1 cellular context compared by ENCODE assay signal in the genomic region with DNA sequence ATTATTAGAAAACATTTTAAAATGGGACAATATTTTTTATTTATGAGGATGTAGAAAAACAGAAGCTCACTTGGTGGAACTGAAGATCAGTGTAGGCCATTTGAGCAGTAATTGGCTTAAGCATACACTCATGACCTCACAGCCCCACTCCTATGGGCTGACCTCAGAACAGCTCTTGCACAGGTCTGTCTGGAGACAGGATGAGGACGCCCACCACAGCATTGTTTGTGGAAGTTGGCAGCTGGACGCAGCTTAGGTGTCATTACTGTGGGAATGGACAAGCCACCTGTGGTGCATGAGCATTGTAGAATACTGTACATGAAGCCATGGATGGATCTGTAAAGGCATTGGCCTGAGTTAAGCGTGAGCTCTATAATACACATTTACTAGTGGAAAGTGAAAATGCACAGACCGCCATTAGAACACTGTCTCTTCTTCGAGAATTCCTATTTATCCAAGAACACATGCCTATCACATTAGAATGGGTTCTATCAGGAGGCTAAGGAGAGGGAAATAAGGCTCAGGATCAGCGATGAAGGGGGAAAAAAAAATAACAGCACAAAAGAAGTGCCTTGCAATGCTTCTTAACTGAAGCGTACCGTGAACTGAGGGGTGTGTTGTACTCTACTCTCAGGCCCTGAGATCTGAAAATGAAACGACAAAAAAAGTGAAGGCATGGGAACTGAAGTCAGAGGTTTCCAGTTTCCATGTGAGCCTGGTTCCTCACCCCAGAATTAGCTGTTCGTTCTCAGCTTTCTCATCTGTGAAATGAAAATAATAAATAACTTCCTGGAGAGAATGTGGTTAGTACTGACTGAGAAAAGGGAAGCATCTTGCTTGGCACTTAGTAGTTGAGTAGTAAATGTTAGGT.
TF ChIP-seq lines count a peak whose summit lies in the region.

No MANE protein-coding gene starts in this region.

TF ChIP-seq in GM12878, 131 proteins besides CTCF, POLR2A, EP300 and RAD21 (continued from another document and continues in another):
- TF ChIP-seq, protein P1, sequence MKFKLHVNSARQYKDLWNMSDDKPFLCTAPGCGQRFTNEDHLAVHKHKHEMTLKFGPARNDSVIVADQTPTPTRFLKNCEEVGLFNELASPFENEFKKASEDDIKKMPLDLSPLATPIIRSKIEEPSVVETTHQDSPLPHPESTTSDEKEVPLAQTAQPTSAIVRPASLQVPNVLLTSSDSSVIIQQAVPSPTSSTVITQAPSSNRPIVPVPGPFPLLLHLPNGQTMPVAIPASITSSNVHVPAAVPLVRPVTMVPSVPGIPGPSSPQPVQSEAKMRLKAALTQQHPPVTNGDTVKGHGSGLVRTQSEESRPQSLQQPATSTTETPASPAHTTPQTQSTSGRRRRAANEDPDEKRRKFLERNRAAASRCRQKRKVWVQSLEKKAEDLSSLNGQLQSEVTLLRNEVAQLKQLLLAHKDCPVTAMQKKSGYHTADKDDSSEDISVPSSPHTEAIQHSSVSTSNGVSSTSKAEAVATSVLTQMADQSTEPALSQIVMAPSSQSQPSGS (IDR thresholded peaks at IDR 0.05; ENCODE audit: low read length), result peak; percentile 87; the same call in 1 of the 2 replicates
- TF ChIP-seq STAT1 (conservative IDR thresholded peaks at IDR 0.05) (no peak), SREBF2 (IDR thresholded peaks at IDR 0.05; ENCODE audit: low read length) (no peak), CBX3 (IDR thresholded peaks at IDR 0.05; ENCODE audit: borderline replicate concordance, low read depth) (no peak), MEF2A (IDR thresholded peaks at IDR 0.05; ENCODE audit: insufficient read depth, low read depth, low read length) (no peak; the same call in 1 of the 2 replicates), MXI1 (IDR thresholded peaks at IDR 0.05; ENCODE audit: low read depth, low read length) (no peak), SMC3 (IDR thresholded peaks at IDR 0.05; ENCODE audit: borderline replicate concordance, low read length) (no peak), YY1 (IDR thresholded peaks at IDR 0.05; ENCODE audit: low read depth, low read length) (no peak), POLR2AphosphoS2 (IDR thresholded peaks at IDR 0.05; ENCODE audit: low read depth, low read length) (no peak), TCF12 (IDR thresholded peaks at IDR 0.05; ENCODE audit: low read depth, low read length) (peak; percentile 72), EGR1 (IDR thresholded peaks at IDR 0.05; ENCODE audit: borderline replicate concordance in 1 of 2, low read depth in 2 of 2, low read length in 2 of 2) (no peak), GATAD2B (conservative IDR thresholded peaks at IDR 0.05; ENCODE audit: low read depth) (0 out of 2 replicates have a peak, but pooled peaks have one; percentile 58), BACH1 (IDR thresholded peaks at IDR 0.05; ENCODE audit: borderline replicate concordance) (no peak), EED (IDR thresholded peaks at IDR 0.05; ENCODE audit: low read depth) (peak; percentile 75), RELA (IDR thresholded peaks at IDR 0.05; ENCODE audit: borderline replicate concordance, partially characterized antibody) (no peak), BHLHE40 (IDR thresholded peaks at IDR 0.05; ENCODE audit: borderline replicate concordance in 1 of 2, low read depth in 2 of 2, low read length in 1 of 2) (0 out of 4 replicates have a peak, but pooled peaks of 1 of the 2 experiments have one; percentile 28), ZNF207 (IDR thresholded peaks at IDR 0.05; ENCODE audit: borderline replicate concordance) (no peak), JUNB (IDR thresholded peaks at IDR 0.05) (0 out of 2 replicates have a peak, but pooled peaks have one; percentile 19), SP1 (IDR thresholded peaks at IDR 0.05; ENCODE audit: low read depth, low read length) (no peak), ZNF384 (IDR thresholded peaks at IDR 0.05; ENCODE audit: borderline replicate concordance, low read depth, low read length) (no peak), NFYA (IDR thresholded peaks at IDR 0.05; ENCODE audit: borderline replicate concordance, low read depth, low read length) (no peak), RAD51 (IDR thresholded peaks at IDR 0.05) (no peak), MTA2 (IDR thresholded peaks at IDR 0.05; ENCODE audit: low read depth) (peak; percentile 66; the same call in 1 of the 2 replicates), GABPA (IDR thresholded peaks at IDR 0.05; ENCODE audit: low read depth) (no peak), PML (IDR thresholded peaks at IDR 0.05; ENCODE audit: low read length) (no peak)
- TF ChIP-seq, protein P2, sequence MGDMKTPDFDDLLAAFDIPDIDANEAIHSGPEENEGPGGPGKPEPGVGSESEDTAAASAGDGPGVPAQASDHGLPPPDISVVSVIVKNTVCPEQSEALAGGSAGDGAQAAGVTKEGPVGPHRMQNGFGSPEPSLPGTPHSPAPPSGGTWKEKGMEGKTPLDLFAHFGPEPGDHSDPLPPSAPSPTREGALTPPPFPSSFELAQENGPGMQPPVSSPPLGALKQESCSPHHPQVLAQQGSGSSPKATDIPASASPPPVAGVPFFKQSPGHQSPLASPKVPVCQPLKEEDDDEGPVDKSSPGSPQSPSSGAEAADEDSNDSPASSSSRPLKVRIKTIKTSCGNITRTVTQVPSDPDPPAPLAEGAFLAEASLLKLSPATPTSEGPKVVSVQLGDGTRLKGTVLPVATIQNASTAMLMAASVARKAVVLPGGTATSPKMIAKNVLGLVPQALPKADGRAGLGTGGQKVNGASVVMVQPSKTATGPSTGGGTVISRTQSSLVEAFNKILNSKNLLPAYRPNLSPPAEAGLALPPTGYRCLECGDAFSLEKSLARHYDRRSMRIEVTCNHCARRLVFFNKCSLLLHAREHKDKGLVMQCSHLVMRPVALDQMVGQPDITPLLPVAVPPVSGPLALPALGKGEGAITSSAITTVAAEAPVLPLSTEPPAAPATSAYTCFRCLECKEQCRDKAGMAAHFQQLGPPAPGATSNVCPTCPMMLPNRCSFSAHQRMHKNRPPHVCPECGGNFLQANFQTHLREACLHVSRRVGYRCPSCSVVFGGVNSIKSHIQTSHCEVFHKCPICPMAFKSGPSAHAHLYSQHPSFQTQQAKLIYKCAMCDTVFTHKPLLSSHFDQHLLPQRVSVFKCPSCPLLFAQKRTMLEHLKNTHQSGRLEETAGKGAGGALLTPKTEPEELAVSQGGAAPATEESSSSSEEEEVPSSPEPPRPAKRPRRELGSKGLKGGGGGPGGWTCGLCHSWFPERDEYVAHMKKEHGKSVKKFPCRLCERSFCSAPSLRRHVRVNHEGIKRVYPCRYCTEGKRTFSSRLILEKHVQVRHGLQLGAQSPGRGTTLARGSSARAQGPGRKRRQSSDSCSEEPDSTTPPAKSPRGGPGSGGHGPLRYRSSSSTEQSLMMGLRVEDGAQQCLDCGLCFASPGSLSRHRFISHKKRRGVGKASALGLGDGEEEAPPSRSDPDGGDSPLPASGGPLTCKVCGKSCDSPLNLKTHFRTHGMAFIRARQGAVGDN (IDR thresholded peaks at IDR 0.05), result no peak
- TF ChIP-seq, protein P3, sequence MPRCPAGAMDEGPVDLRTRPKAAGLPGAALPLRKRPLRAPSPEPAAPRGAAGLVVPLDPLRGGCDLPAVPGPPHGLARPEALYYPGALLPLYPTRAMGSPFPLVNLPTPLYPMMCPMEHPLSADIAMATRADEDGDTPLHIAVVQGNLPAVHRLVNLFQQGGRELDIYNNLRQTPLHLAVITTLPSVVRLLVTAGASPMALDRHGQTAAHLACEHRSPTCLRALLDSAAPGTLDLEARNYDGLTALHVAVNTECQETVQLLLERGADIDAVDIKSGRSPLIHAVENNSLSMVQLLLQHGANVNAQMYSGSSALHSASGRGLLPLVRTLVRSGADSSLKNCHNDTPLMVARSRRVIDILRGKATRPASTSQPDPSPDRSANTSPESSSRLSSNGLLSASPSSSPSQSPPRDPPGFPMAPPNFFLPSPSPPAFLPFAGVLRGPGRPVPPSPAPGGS (IDR thresholded peaks at IDR 0.05; ENCODE audit: borderline replicate concordance, insufficient read depth, low read depth, low read length, poor library complexity, severe bottlenecking), result peak; percentile 59
- TF ChIP-seq, protein P4, sequence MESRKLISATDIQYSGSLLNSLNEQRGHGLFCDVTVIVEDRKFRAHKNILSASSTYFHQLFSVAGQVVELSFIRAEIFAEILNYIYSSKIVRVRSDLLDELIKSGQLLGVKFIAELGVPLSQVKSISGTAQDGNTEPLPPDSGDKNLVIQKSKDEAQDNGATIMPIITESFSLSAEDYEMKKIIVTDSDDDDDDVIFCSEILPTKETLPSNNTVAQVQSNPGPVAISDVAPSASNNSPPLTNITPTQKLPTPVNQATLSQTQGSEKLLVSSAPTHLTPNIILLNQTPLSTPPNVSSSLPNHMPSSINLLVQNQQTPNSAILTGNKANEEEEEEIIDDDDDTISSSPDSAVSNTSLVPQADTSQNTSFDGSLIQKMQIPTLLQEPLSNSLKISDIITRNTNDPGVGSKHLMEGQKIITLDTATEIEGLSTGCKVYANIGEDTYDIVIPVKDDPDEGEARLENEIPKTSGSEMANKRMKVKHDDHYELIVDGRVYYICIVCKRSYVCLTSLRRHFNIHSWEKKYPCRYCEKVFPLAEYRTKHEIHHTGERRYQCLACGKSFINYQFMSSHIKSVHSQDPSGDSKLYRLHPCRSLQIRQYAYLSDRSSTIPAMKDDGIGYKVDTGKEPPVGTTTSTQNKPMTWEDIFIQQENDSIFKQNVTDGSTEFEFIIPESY (IDR thresholded peaks at IDR 0.05), result 0 out of 2 replicates have a peak, but pooled peaks have one; percentile 24
- TF ChIP-seq, protein P5, sequence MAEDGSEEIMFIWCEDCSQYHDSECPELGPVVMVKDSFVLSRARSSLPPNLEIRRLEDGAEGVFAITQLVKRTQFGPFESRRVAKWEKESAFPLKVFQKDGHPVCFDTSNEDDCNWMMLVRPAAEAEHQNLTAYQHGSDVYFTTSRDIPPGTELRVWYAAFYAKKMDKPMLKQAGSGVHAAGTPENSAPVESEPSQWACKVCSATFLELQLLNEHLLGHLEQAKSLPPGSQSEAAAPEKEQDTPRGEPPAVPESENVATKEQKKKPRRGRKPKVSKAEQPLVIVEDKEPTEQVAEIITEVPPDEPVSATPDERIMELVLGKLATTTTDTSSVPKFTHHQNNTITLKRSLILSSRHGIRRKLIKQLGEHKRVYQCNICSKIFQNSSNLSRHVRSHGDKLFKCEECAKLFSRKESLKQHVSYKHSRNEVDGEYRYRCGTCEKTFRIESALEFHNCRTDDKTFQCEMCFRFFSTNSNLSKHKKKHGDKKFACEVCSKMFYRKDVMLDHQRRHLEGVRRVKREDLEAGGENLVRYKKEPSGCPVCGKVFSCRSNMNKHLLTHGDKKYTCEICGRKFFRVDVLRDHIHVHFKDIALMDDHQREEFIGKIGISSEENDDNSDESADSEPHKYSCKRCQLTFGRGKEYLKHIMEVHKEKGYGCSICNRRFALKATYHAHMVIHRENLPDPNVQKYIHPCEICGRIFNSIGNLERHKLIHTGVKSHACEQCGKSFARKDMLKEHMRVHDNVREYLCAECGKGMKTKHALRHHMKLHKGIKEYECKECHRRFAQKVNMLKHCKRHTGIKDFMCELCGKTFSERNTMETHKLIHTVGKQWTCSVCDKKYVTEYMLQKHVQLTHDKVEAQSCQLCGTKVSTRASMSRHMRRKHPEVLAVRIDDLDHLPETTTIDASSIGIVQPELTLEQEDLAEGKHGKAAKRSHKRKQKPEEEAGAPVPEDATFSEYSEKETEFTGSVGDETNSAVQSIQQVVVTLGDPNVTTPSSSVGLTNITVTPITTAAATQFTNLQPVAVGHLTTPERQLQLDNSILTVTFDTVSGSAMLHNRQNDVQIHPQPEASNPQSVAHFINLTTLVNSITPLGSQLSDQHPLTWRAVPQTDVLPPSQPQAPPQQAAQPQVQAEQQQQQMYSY (CRISPR knock-in tag; IDR thresholded peaks at IDR 0.05), result no peak
- TF ChIP-seq, protein P6, sequence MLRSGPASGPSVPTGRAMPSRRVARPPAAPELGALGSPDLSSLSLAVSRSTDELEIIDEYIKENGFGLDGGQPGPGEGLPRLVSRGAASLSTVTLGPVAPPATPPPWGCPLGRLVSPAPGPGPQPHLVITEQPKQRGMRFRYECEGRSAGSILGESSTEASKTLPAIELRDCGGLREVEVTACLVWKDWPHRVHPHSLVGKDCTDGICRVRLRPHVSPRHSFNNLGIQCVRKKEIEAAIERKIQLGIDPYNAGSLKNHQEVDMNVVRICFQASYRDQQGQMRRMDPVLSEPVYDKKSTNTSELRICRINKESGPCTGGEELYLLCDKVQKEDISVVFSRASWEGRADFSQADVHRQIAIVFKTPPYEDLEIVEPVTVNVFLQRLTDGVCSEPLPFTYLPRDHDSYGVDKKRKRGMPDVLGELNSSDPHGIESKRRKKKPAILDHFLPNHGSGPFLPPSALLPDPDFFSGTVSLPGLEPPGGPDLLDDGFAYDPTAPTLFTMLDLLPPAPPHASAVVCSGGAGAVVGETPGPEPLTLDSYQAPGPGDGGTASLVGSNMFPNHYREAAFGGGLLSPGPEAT (IDR thresholded peaks at IDR 0.05; ENCODE audit: low read depth), result peak; percentile 62; the same call in 1 of the 2 replicates
- TF ChIP-seq, protein P7, sequence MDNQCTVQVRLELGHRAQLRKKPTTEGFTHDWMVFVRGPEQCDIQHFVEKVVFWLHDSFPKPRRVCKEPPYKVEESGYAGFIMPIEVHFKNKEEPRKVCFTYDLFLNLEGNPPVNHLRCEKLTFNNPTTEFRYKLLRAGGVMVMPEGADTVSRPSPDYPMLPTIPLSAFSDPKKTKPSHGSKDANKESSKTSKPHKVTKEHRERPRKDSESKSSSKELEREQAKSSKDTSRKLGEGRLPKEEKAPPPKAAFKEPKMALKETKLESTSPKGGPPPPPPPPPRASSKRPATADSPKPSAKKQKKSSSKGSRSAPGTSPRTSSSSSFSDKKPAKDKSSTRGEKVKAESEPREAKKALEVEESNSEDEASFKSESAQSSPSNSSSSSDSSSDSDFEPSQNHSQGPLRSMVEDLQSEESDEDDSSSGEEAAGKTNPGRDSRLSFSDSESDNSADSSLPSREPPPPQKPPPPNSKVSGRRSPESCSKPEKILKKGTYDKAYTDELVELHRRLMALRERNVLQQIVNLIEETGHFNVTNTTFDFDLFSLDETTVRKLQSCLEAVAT (IDR thresholded peaks at IDR 0.05), result peak; percentile 92
- TF ChIP-seq, protein P8, sequence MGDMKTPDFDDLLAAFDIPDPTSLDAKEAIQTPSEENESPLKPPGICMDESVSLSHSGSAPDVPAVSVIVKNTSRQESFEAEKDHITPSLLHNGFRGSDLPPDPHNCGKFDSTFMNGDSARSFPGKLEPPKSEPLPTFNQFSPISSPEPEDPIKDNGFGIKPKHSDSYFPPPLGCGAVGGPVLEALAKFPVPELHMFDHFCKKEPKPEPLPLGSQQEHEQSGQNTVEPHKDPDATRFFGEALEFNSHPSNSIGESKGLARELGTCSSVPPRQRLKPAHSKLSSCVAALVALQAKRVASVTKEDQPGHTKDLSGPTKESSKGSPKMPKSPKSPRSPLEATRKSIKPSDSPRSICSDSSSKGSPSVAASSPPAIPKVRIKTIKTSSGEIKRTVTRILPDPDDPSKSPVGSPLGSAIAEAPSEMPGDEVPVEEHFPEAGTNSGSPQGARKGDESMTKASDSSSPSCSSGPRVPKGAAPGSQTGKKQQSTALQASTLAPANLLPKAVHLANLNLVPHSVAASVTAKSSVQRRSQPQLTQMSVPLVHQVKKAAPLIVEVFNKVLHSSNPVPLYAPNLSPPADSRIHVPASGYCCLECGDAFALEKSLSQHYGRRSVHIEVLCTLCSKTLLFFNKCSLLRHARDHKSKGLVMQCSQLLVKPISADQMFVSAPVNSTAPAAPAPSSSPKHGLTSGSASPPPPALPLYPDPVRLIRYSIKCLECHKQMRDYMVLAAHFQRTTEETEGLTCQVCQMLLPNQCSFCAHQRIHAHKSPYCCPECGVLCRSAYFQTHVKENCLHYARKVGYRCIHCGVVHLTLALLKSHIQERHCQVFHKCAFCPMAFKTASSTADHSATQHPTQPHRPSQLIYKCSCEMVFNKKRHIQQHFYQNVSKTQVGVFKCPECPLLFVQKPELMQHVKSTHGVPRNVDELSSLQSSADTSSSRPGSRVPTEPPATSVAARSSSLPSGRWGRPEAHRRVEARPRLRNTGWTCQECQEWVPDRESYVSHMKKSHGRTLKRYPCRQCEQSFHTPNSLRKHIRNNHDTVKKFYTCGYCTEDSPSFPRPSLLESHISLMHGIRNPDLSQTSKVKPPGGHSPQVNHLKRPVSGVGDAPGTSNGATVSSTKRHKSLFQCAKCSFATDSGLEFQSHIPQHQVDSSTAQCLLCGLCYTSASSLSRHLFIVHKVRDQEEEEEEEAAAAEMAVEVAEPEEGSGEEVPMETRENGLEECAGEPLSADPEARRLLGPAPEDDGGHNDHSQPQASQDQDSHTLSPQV (IDR thresholded peaks at IDR 0.05), result no peak
